In genomic region chr13:31209172-31209818, GRCh38 we compare ENCODE assay signal across 8 cellular contexts. TPM values are rescaled to one million over a fixed set of nuclear protein-coding genes. Genes with fewer than 3 reads are reported as not detected.
DNase-seq lines count a peak whose midpoint lies in the region; FAIRE-seq and TF ChIP-seq lines count a peak whose summit lies in the region.

No MANE protein-coding gene starts in this region.

- peak overlapping the region; percentile 72 for H3K27ac Mint-ChIP-seq in neural progenitor cell
- H3K27ac Mint-ChIP-seq in activated naive CD4-positive, alpha-beta T cell treated with anti-CD3 and anti-CD28 coated beads for 36 hours: no peak overlapping the region

- CTCF ChIA-PET in activated naive CD4-positive, alpha-beta T cell treated with anti-CD3 and anti-CD28 coated beads for 36 hours (lab: Charles Lee): no interaction called here

- H3K27me3 ChIP-seq in neural progenitor cell: no peaks in the 10 kb centered on the region

- intact Hi-C loops in activated naive CD4-positive, alpha-beta T cell treated with anti-CD3 and anti-CD28 coated beads for 36 hours (cut with micrococcal nuclease): loop anchor here (10.0 kb wide), 2 partner anchors 826 to 1614 kb away; partner anchors contain the start of genes FRY and SLC7A1

- H3K9me3 ChIP-seq in neural progenitor cell (ENCODE audit: low read depth): no peaks in the 10 kb centered on the region

- peak; percentile 13 for TF ChIP-seq CTCF in neural progenitor cell (IDR thresholded peaks at IDR 0.05)

- peaks cover 2% of the 10 kb centered on the region for H3K27me3 Mint-ChIP-seq in neural progenitor cell (ENCODE audit: insufficient read depth, low read depth)
- no peaks in the 10 kb centered on the region for H3K27me3 Mint-ChIP-seq in activated naive CD4-positive, alpha-beta T cell treated with anti-CD3 and anti-CD28 coated beads for 36 hours (ENCODE audit: low read depth)

- no peaks in the 10 kb centered on the region for H3K36me3 Mint-ChIP-seq in neural progenitor cell
- H3K36me3 Mint-ChIP-seq in activated naive CD4-positive, alpha-beta T cell treated with anti-CD3 and anti-CD28 coated beads for 36 hours (ENCODE audit: low read depth): no peaks in the 10 kb centered on the region

- peaks cover 39% of the 10 kb centered on the region for H3K4me1 ChIP-seq in neural progenitor cell

- peaks cover 2% of the 10 kb centered on the region for H3K9me3 Mint-ChIP-seq in neural progenitor cell
- H3K9me3 Mint-ChIP-seq in activated naive CD4-positive, alpha-beta T cell treated with anti-CD3 and anti-CD28 coated beads for 36 hours: no peaks in the 10 kb centered on the region

- FAIRE-seq in GM19239 (lab: Jason Lieb, UNC): no peak

- no peak overlapping the region for H2AFZ ChIP-seq in neural progenitor cell (replicated peaks)

- H3K27ac ChIP-seq in neural progenitor cell: peak overlapping the region; percentile 10

- no peak overlapping the region for H3K4me3 ChIP-seq in neural progenitor cell

- H3F3A ChIP-seq in neural progenitor cell (ENCODE audit: low read depth): peaks cover 28% of the 10 kb centered on the region

- H3K4me1 Mint-ChIP-seq in neural progenitor cell: peaks cover 41% of the 10 kb centered on the region
- peaks cover 16% of the 10 kb centered on the region for H3K4me1 Mint-ChIP-seq in activated naive CD4-positive, alpha-beta T cell treated with anti-CD3 and anti-CD28 coated beads for 36 hours (ENCODE audit: low read depth)

- H3K4me3 Mint-ChIP-seq in neural progenitor cell: no peak overlapping the region
- no peak overlapping the region for H3K4me3 Mint-ChIP-seq in activated naive CD4-positive, alpha-beta T cell treated with anti-CD3 and anti-CD28 coated beads for 36 hours

- peak; percentile 13 for DNase-seq in EL
- peak; percentile 100 for DNase-seq in NCI-H524 (lab: John Stamatoyannopoulos, UW)
- peak; percentile 57 for DNase-seq in epidermal melanocyte (ENCODE audit: insufficient read length, low spot score)
- peak; percentile 69 for DNase-seq in neural progenitor cell (ENCODE audit: low spot score)
- DNase-seq in GM19239 (ENCODE audit: insufficient read length, low spot score): no peak
- DNase-seq in activated CD4-positive, CD25-positive, alpha-beta regulatory T cell treated with anti-CD3 and anti-CD28 coated beads, Interleukin-2, amount 50 U/mL, for 72 hours: no peak
- DNase-seq in activated naive CD4-positive, alpha-beta T cell treated with anti-CD3 and anti-CD28 coated beads for 36 hours: no peak
- no peak for DNase-seq in HK-2 (ENCODE audit: unreplicated experiment)

- H3K79me2 ChIP-seq in neural progenitor cell (ENCODE audit: low read depth): no peaks in the 10 kb centered on the region

- H4K20me1 ChIP-seq in neural progenitor cell (ENCODE audit: low read depth): no peaks in the 10 kb centered on the region

- H3K9ac ChIP-seq in neural progenitor cell: no peak overlapping the region

- H3K36me3 ChIP-seq in neural progenitor cell: no peaks in the 10 kb centered on the region

- H3K4me2 ChIP-seq in neural progenitor cell: peak overlapping the region; percentile 50

RNA-seq across cellular contexts. Expression of gene B3GLCT, which starts 9.5 kb away (rescaled TPM):
- 11.0 and 16.9 TPM in 2 replicates for total RNA-seq in neural progenitor cell (ENCODE audit: low replicate concordance)
- total RNA-seq in activated naive CD4-positive, alpha-beta T cell treated with anti-CD3 and anti-CD28 coated beads for 36 hours: 1 to 10 TPM; 1.2 to 1.5 TPM

RNA-seq across cellular contexts. Expression of gene HSPH1, which starts 47.6 kb away (rescaled TPM):
- total RNA-seq in neural progenitor cell (ENCODE audit: low replicate concordance): 61.7 and 94.9 TPM in 2 replicates
- 100 to 1,000 TPM; 122 to 150 TPM for total RNA-seq in activated naive CD4-positive, alpha-beta T cell treated with anti-CD3 and anti-CD28 coated beads for 36 hours

Comparison
In these comparisons a context has a peak if more than half of its experiments do, and no peak if none do; other contexts are left out.
1. DNase-seq: peak in EL (single experiment), NCI-H524 (2 of 2), epidermal melanocyte (single experiment) and neural progenitor cell (single experiment); none in GM19239 (single experiment), activated CD4-positive, CD25-positive, alpha-beta regulatory T cell treated with anti-CD3 and anti-CD28 coated beads, Interleukin-2, amount 50 U/mL, for 72 hours (single experiment), activated naive CD4-positive, alpha-beta T cell treated with anti-CD3 and anti-CD28 coated beads for 36 hours (single experiment) and HK-2 (single experiment).